In the genomic region with DNA sequence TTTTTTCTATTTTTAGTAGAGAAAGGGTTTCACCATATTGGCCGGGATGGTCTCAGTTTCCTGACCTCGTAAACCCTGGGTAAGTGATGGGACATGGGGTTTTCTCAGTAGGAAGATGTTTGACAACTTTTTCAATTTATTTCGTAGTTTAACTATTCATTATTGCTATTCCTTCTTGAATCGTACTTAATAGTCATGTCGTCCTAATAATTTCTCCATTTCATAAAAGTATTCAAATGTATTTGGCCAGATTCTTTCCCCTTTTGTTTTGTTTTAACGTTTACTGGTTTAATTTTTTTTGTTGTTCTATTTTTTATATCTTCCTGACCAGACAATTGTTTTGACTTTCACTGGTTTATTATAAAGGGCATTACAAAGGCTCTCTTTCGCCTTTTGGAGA, we compare ENCODE assay signal across 1 cellular context.
TF ChIP-seq lines count a peak whose summit lies in the region.

No MANE protein-coding gene starts in this region.

TF ChIP-seq in GM12878, 131 proteins besides CTCF, POLR2A, EP300 and RAD21:
- TF ChIP-seq TARDBP (IDR thresholded peaks at IDR 0.05; ENCODE audit: borderline replicate concordance) (no peak), SP1 (IDR thresholded peaks at IDR 0.05; ENCODE audit: low read depth, low read length) (no peak), EZH2 (IDR thresholded peaks at IDR 0.05; ENCODE audit: borderline replicate concordance, control insufficient read depth, low read depth, low read length) (no peak), KAT2A (conservative IDR thresholded peaks at IDR 0.05; ENCODE audit: control insufficient read depth, low read depth, low read length) (no peak), ZZZ3 (IDR thresholded peaks at IDR 0.05; ENCODE audit: control insufficient read depth, insufficient read length, low read depth) (no peak), TCF12 (IDR thresholded peaks at IDR 0.05; ENCODE audit: low read depth, low read length) (no peak), HCFC1 (IDR thresholded peaks at IDR 0.05; ENCODE audit: low read length) (no peak), SMC3 (IDR thresholded peaks at IDR 0.05; ENCODE audit: borderline replicate concordance, low read length) (no peak), MYC (IDR thresholded peaks at IDR 0.05; ENCODE audit: insufficient read depth, insufficient read length, insufficient replicate concordance, low read length, severe bottlenecking) (no peak), RAD51 (IDR thresholded peaks at IDR 0.05) (no peak), CHD1 (IDR thresholded peaks at IDR 0.05; ENCODE audit: low read depth, low read length) (no peak)
- TF ChIP-seq, protein P1, sequence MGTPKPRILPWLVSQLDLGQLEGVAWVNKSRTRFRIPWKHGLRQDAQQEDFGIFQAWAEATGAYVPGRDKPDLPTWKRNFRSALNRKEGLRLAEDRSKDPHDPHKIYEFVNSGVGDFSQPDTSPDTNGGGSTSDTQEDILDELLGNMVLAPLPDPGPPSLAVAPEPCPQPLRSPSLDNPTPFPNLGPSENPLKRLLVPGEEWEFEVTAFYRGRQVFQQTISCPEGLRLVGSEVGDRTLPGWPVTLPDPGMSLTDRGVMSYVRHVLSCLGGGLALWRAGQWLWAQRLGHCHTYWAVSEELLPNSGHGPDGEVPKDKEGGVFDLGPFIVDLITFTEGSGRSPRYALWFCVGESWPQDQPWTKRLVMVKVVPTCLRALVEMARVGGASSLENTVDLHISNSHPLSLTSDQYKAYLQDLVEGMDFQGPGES (IDR thresholded peaks at IDR 0.05): no peak
- TF ChIP-seq, protein P2, sequence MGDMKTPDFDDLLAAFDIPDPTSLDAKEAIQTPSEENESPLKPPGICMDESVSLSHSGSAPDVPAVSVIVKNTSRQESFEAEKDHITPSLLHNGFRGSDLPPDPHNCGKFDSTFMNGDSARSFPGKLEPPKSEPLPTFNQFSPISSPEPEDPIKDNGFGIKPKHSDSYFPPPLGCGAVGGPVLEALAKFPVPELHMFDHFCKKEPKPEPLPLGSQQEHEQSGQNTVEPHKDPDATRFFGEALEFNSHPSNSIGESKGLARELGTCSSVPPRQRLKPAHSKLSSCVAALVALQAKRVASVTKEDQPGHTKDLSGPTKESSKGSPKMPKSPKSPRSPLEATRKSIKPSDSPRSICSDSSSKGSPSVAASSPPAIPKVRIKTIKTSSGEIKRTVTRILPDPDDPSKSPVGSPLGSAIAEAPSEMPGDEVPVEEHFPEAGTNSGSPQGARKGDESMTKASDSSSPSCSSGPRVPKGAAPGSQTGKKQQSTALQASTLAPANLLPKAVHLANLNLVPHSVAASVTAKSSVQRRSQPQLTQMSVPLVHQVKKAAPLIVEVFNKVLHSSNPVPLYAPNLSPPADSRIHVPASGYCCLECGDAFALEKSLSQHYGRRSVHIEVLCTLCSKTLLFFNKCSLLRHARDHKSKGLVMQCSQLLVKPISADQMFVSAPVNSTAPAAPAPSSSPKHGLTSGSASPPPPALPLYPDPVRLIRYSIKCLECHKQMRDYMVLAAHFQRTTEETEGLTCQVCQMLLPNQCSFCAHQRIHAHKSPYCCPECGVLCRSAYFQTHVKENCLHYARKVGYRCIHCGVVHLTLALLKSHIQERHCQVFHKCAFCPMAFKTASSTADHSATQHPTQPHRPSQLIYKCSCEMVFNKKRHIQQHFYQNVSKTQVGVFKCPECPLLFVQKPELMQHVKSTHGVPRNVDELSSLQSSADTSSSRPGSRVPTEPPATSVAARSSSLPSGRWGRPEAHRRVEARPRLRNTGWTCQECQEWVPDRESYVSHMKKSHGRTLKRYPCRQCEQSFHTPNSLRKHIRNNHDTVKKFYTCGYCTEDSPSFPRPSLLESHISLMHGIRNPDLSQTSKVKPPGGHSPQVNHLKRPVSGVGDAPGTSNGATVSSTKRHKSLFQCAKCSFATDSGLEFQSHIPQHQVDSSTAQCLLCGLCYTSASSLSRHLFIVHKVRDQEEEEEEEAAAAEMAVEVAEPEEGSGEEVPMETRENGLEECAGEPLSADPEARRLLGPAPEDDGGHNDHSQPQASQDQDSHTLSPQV (IDR thresholded peaks at IDR 0.05): no peak
- TF ChIP-seq, protein P3, sequence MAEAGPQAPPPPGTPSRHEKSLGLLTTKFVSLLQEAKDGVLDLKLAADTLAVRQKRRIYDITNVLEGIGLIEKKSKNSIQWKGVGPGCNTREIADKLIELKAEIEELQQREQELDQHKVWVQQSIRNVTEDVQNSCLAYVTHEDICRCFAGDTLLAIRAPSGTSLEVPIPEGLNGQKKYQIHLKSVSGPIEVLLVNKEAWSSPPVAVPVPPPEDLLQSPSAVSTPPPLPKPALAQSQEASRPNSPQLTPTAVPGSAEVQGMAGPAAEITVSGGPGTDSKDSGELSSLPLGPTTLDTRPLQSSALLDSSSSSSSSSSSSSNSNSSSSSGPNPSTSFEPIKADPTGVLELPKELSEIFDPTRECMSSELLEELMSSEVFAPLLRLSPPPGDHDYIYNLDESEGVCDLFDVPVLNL (IDR thresholded peaks at IDR 0.05; ENCODE audit: low read depth, low read length): no peak
- TF ChIP-seq, protein P4, sequence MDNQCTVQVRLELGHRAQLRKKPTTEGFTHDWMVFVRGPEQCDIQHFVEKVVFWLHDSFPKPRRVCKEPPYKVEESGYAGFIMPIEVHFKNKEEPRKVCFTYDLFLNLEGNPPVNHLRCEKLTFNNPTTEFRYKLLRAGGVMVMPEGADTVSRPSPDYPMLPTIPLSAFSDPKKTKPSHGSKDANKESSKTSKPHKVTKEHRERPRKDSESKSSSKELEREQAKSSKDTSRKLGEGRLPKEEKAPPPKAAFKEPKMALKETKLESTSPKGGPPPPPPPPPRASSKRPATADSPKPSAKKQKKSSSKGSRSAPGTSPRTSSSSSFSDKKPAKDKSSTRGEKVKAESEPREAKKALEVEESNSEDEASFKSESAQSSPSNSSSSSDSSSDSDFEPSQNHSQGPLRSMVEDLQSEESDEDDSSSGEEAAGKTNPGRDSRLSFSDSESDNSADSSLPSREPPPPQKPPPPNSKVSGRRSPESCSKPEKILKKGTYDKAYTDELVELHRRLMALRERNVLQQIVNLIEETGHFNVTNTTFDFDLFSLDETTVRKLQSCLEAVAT (IDR thresholded peaks at IDR 0.05): no peak
- TF ChIP-seq, protein P5, sequence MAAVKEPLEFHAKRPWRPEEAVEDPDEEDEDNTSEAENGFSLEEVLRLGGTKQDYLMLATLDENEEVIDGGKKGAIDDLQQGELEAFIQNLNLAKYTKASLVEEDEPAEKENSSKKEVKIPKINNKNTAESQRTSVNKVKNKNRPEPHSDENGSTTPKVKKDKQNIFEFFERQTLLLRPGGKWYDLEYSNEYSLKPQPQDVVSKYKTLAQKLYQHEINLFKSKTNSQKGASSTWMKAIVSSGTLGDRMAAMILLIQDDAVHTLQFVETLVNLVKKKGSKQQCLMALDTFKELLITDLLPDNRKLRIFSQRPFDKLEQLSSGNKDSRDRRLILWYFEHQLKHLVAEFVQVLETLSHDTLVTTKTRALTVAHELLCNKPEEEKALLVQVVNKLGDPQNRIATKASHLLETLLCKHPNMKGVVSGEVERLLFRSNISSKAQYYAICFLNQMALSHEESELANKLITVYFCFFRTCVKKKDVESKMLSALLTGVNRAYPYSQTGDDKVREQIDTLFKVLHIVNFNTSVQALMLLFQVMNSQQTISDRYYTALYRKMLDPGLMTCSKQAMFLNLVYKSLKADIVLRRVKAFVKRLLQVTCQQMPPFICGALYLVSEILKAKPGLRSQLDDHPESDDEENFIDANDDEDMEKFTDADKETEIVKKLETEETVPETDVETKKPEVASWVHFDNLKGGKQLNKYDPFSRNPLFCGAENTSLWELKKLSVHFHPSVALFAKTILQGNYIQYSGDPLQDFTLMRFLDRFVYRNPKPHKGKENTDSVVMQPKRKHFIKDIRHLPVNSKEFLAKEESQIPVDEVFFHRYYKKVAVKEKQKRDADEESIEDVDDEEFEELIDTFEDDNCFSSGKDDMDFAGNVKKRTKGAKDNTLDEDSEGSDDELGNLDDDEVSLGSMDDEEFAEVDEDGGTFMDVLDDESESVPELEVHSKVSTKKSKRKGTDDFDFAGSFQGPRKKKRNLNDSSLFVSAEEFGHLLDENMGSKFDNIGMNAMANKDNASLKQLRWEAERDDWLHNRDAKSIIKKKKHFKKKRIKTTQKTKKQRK (IDR thresholded peaks at IDR 0.05; ENCODE audit: low read depth, low read length): no peak
TF ChIP-seq in GM12878: peak in this region for 0.
